32 cellular contexts compared by ENCODE assay signal in the genomic region with DNA sequence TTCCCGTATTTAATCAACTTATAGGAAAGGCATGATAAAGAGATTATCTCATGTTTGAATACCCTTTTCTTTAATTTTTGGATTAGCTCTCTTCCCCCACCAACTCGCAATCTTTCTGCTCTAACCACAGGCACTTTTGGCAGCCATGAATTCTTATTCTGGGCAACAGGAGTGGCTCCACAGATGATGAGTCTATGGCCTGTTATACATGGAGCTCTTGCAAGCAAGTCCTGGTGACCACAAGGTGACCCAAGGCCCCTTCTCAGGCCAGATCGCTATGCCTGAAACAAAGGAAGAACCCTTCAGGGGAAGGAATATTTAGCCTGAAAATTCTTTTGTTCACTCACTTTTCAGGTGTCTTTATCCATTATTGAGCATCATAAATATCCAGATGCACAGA.
"Had no signal": no experiment of that assay in that cellular context is flagged by ENCODE, and none has a peak within 500 bp of the region (broad histone marks: within the 10 kb centered on the region; RNA-seq: fewer than 3 reads in every experiment).

No MANE protein-coding gene starts in this region.

- H3K36me3 Mint-ChIP-seq: activated naive CD4-positive, alpha-beta T cell treated with anti-CD3 and anti-CD28 coated beads, Interleukin-2, amount 50 U/mL, for 72 hours; activated naive CD8-positive, alpha-beta T cell treated with anti-CD3 and anti-CD28 coated beads, Interleukin-2, amount 10 ng/mL, durations not matched to agents 7 days and 5 days had no signal

- H3K4me3 Mint-ChIP-seq: activated B cell treated with CpG ODN at 0.5 μM for 24 hours; activated CD4-positive, alpha-beta memory T cell treated with anti-CD3 and anti-CD28 coated beads, Interleukin-2, amount 10 ng/mL, durations not matched to agents 7 days and 5 days; activated naive CD4-positive, alpha-beta T cell treated with anti-CD3 and anti-CD28 coated beads for 36 hours; activated naive CD8-positive, alpha-beta T cell treated with anti-CD3 and anti-CD28 coated beads, Interleukin-2, amount 10 ng/mL, durations not matched to agents 7 days and 5 days; activated T-cell treated with anti-CD3 and anti-CD28 coated beads, Interleukin-2, amount 50 U/mL, for 24 hours; dendritic cell treated with granulocyte-macrophage colony-stimulating factor and Interleukin-4, amounts not matched to agents 40 ng/mL and 50 ng/mL, for 4 days; endodermal cell; T-helper 2 cell treated with Interferon-gamma antibody and Interleukin-4, amounts not matched to agents 5 μg/mL and 100 μg/mL, for 36 hours had no signal

- H3K27ac Mint-ChIP-seq: activated B cell treated with CpG ODN at 0.5 μM for 24 hours; activated CD4-positive, alpha-beta memory T cell treated with anti-CD3 and anti-CD28 coated beads, Interleukin-2, amount 10 ng/mL, durations not matched to agents 7 days and 5 days; activated naive CD4-positive, alpha-beta T cell treated with anti-CD3 and anti-CD28 coated beads for 36 hours; activated naive CD8-positive, alpha-beta T cell treated with anti-CD3 and anti-CD28 coated beads, Interleukin-2, amount 10 ng/mL, durations not matched to agents 7 days and 5 days; activated T-cell treated with anti-CD3 and anti-CD28 coated beads, Interleukin-2, amount 50 U/mL, for 72 hours; dendritic cell treated with granulocyte-macrophage colony-stimulating factor and Interleukin-4, amounts not matched to agents 40 ng/mL and 50 ng/mL, for 4 days; endodermal cell; T-helper 2 cell treated with Interferon-gamma antibody and Interleukin-4, amounts not matched to agents 5 μg/mL and 100 μg/mL, for 36 hours had no signal

- H3K4me3 ChIP-seq: ascending aorta, colonic mucosa, dorsolateral prefrontal cortex had no signal

- H3K9me3 Mint-ChIP-seq: activated B cell treated with CpG ODN at 0.5 μM for 24 hours; activated CD4-positive, alpha-beta memory T cell treated with anti-CD3 and anti-CD28 coated beads, Interleukin-2, amount 10 ng/mL, durations not matched to agents 7 days and 5 days; activated naive CD4-positive, alpha-beta T cell treated with anti-CD3 and anti-CD28 coated beads for 36 hours; activated naive CD4-positive, alpha-beta T cell treated with anti-CD3 and anti-CD28 coated beads, Interleukin-2, amount 50 U/mL, for 72 hours; activated naive CD8-positive, alpha-beta T cell treated with anti-CD3 and anti-CD28 coated beads, Interleukin-2, amount 10 ng/mL, durations not matched to agents 7 days and 5 days; activated T-cell treated with anti-CD3 and anti-CD28 coated beads, Interleukin-2, amount 50 U/mL, for 24 hours; activated T-cell treated with anti-CD3 and anti-CD28 coated beads, Interleukin-2, amount 50 U/mL, for 72 hours; dendritic cell treated with granulocyte-macrophage colony-stimulating factor and Interleukin-4, amounts not matched to agents 40 ng/mL and 50 ng/mL, for 4 days; T-helper 2 cell treated with Interferon-gamma antibody and Interleukin-4, amounts not matched to agents 5 μg/mL and 100 μg/mL, for 36 hours had no signal

- FAIRE-seq: bronchial epithelial cell, frontal cortex had no signal

- ATAC-seq: activated CD4-positive, CD25-positive, alpha-beta regulatory T cell treated with anti-CD3 and anti-CD28 coated beads, Interleukin-2, amount 50 U/mL, for 24 hours; activated naive CD4-positive, alpha-beta T cell treated with anti-CD3 and anti-CD28 coated beads, Interleukin-2, amount 50 U/mL, for 72 hours; activated T-cell treated with anti-CD3 and anti-CD28 coated beads, Interleukin-2, amount 50 U/mL, for 72 hours; esophagus mucosa; T-helper 17 cell had no signal

- H3K4me1 Mint-ChIP-seq: endodermal cell had no signal

- H3K4me1 ChIP-seq: ascending aorta, colonic mucosa had no signal

- DNase-seq: activated B cell treated with CpG ODN at 0.5 μM for 24 hours; activated CD4-positive, alpha-beta memory T cell treated with anti-CD3 and anti-CD28 coated beads, Interleukin-2, amount 10 ng/mL, durations not matched to agents 7 days and 5 days; activated CD4-positive, alpha-beta T cell treated with anti-CD3 and anti-CD28 coated beads for 48 hours; activated CD8-positive, alpha-beta memory T cell treated with anti-CD3 and anti-CD28 coated beads, Interleukin-2, amount 50 U/mL, for 48 hours; activated effector memory CD4-positive, alpha-beta T cell treated with Interleukin-2 at 50 U/mL for 16 hours; activated gamma-delta T cell treated with Interleukin-2 at 50 U/mL for 16 hours; activated naive CD4-positive, alpha-beta T cell treated with anti-CD3 and anti-CD28 coated beads for 36 hours; activated naive CD8-positive, alpha-beta T cell treated with anti-CD3 and anti-CD28 coated beads, Interleukin-2, amount 10 ng/mL, durations not matched to agents 7 days and 5 days; activated T-cell treated with anti-CD3 and anti-CD28 coated beads for 4 hours; activated T-cell treated with anti-CD3 and anti-CD28 coated beads, Interleukin-2, amount 50 U/mL, for 24 hours; activated T-cell treated with anti-CD3 and anti-CD28 coated beads, Interleukin-2, amount 50 U/mL, for 72 hours; brain microvascular endothelial cell; caudate nucleus; cerebellar nuclear complex; colonic mucosa; dorsolateral prefrontal cortex; effector memory CD4-positive, alpha-beta T cell; endodermal cell; foreskin fibroblast; head of caudate nucleus; T-helper 1 cell; T-helper 17 cell; T1000; WERI-Rb-1 had no signal

- H3K36me3 ChIP-seq: ascending aorta, brain microvascular endothelial cell, colonic mucosa, WERI-Rb-1 had no signal

- H3K27ac ChIP-seq: ascending aorta, brain microvascular endothelial cell, colonic mucosa, dorsolateral prefrontal cortex, WERI-Rb-1 had no signal

- H3K27me3 ChIP-seq: ascending aorta, brain microvascular endothelial cell, colonic mucosa, dorsolateral prefrontal cortex had no signal

- H3K27me3 Mint-ChIP-seq: activated CD4-positive, alpha-beta memory T cell treated with anti-CD3 and anti-CD28 coated beads, Interleukin-2, amount 10 ng/mL, durations not matched to agents 7 days and 5 days; activated naive CD8-positive, alpha-beta T cell treated with anti-CD3 and anti-CD28 coated beads, Interleukin-2, amount 10 ng/mL, durations not matched to agents 7 days and 5 days; activated T-cell treated with anti-CD3 and anti-CD28 coated beads, Interleukin-2, amount 50 U/mL, for 24 hours; T-helper 17 cell had no signal

- H3K9me3 ChIP-seq: ascending aorta, colonic mucosa had no signal
